16 cellular contexts compared by ENCODE assay signal in the genomic region with DNA sequence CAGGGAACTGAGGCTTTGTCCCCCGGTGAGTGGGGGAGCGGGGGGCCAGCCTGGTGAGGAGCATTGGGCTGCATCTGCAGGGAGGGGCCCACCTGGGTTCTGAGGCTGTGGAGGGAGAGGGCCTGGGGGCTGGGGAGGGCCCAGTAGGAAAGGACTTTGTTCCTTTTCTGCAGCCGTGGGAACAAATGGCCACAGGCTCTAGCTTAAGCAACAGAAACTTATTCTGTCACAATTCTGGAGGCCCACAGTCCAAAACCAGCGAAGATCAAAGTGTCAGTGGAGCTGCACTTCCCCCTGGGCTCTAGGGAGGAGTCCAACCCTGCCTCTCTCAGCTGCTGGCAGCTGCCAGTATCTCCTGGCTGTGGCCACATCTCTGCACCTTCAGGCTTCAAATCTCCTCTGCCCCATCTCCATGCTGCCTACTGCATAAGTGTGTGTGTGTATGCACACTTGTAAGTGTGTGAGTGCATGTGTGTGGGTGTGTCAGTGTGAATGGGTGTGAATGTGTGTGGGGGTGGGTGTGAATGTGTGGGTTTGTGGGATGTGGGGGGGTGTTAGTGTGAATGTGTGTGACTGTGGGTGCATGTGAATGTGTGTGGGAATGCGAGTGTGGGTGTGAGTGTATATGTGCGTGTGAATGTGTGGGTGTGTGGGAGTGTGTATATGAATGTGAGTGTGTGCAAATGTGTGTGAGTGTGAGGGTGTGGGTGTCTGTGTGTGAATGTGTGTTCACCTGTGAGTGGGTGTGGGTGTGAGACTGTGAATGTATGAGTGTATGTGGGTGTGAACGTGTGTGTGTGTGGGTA.
DNase-seq lines count a peak whose midpoint lies in the region; ATAC-seq and TF ChIP-seq lines count a peak whose summit lies in the region.
"Had no signal": no experiment of that assay in that cellular context is flagged by ENCODE, and none has a peak within 500 bp of the region (broad histone marks: within the 10 kb centered on the region; RNA-seq: fewer than 3 reads in every experiment).

No MANE protein-coding gene starts in this region.

- H3K4me1 ChIP-seq in heart left ventricle (peaks cover 0 to 21% (median 0%) of the 10 kb centered on the region in 12 donors), right atrium auricular region (no peaks in the 10 kb centered on the region), left lung (peaks cover 0 to 36% of the 10 kb centered on the region in 2 donors)
- H3K4me1 ChIP-seq: SJCRH30 had no signal

- no peak overlapping the region for H3K27ac ChIP-seq in heart left ventricle
- no peak overlapping the region for H3K27ac ChIP-seq in right atrium auricular region
- H3K27ac ChIP-seq in left lung = peak overlapping the region in 1 of 2 donors; percentile 67
- H3K27ac ChIP-seq in substantia nigra (ENCODE audit: low read depth, low read length, poor library complexity, severe bottlenecking) = no peak overlapping the region
- H3K27ac ChIP-seq: C4-2B, cardiac muscle cell, esophagus squamous epithelium, SJCRH30 had no signal

- peak in 3 of 4 donors; percentile 25 to 49 (median 39) for ATAC-seq in heart left ventricle
- ATAC-seq in left lung = peak; percentile 71
- ATAC-seq in HG02678 (IDR thresholded peaks at IDR 0.05; ENCODE audit: unreplicated experiment) = no peak
- no peak for ATAC-seq in SK-N-SH treated with all-trans-retinoic acid at 6 μM for 48 hours

- DNase-seq in heart left ventricle (peak in 1 of 5 donors; percentile 57), right atrium auricular region (ENCODE audit: low spot score) (no peak), SKM-1 treated with dmso at 0.1 percent for 144 hours (lab: John Stamatoyannopoulos, UW; ENCODE audit: unreplicated experiment) (peak; percentile 99), left lung (peak in 1 of 2 donors; percentile 62), substantia nigra (lab: John Stamatoyannopoulos, UW) (no peak), NCI-H2081 treated with DMSO at 0.1 percent for 48 hours (lab: John Stamatoyannopoulos, UW) (no peak)
- DNase-seq: activated CD4-positive, alpha-beta T cell treated with anti-CD3 and anti-CD28 coated beads for 1 hour; DMS153; esophagus squamous epithelium; NCI-H2029 treated with DMSO at 0.1 percent for 48 hours; NCI-H510A; SJCRH30 had no signal

- no peaks in the 10 kb centered on the region for H3K36me3 ChIP-seq in heart left ventricle
- H3K36me3 ChIP-seq in right atrium auricular region = no peaks in the 10 kb centered on the region
- no peaks in the 10 kb centered on the region for H3K36me3 ChIP-seq in left lung
- H3K36me3 ChIP-seq: cardiac muscle cell, esophagus squamous epithelium, SJCRH30 had no signal

- H3K27me3 ChIP-seq in heart left ventricle (peaks cover 0 to 18% (median 0%) of the 10 kb centered on the region in 9 donors), right atrium auricular region (no peaks in the 10 kb centered on the region), left lung (peaks cover 0 to 8% of the 10 kb centered on the region in 2 donors)
- H3K27me3 ChIP-seq: cardiac muscle cell, SJCRH30 had no signal

- WGBS in heart left ventricle, 4 donors = 84 to 89% (median 86%) methylated on average over 7 of the region's 7 CpGs

- peaks cover 0 to 4% (median 0%) of the 10 kb centered on the region in 12 donors for H3K9me3 ChIP-seq in heart left ventricle
- H3K9me3 ChIP-seq in right atrium auricular region = peaks cover 0 to 1% of the 10 kb centered on the region in 2 donors
- peaks cover 0 to under 1% of the 10 kb centered on the region in 2 donors for H3K9me3 ChIP-seq in left lung
- H3K9me3 ChIP-seq: SJCRH30 had no signal

- intact Hi-C loops in heart left ventricle (cut with DNase I) = no loop called here
- intact Hi-C loops in left lung (cut with DNase I) = no loop called here

- no peak for TF ChIP-seq CTCF in heart left ventricle (IDR thresholded peaks at IDR 0.05)
- TF ChIP-seq CTCF in right atrium auricular region (IDR thresholded peaks at IDR 0.05) = no peak
- no peak for TF ChIP-seq CTCF in left lung (IDR thresholded peaks at IDR 0.05)

- H3K4me3 ChIP-seq in heart left ventricle (no peak overlapping the region), right atrium auricular region (no peak overlapping the region), left lung (no peak overlapping the region)
- H3K4me3 ChIP-seq: cardiac muscle cell, esophagus squamous epithelium, SJCRH30 had no signal

- TF ChIP-seq POLR2A in heart left ventricle (IDR thresholded peaks at IDR 0.05) = no peak

TF ChIP-seq in SK-N-SH treated with all-trans-retinoic acid at 6 μM for 48 hours, 23 proteins besides CTCF, POLR2A, EP300 and RAD21 (continues in another document):
- no peak for TF ChIP-seq TOX (CRISPR knock-in tag; IDR thresholded peaks at IDR 0.05; ENCODE audit: borderline replicate concordance)
- TF ChIP-seq, protein P1, sequence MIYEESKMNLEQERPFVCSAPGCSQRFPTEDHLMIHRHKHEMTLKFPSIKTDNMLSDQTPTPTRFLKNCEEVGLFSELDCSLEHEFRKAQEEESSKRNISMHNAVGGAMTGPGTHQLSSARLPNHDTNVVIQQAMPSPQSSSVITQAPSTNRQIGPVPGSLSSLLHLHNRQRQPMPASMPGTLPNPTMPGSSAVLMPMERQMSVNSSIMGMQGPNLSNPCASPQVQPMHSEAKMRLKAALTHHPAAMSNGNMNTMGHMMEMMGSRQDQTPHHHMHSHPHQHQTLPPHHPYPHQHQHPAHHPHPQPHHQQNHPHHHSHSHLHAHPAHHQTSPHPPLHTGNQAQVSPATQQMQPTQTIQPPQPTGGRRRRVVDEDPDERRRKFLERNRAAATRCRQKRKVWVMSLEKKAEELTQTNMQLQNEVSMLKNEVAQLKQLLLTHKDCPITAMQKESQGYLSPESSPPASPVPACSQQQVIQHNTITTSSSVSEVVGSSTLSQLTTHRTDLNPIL (CRISPR knock-in tag; IDR thresholded peaks at IDR 0.05; ENCODE audit: low read depth) = no peak
- TF ChIP-seq, protein P2, sequence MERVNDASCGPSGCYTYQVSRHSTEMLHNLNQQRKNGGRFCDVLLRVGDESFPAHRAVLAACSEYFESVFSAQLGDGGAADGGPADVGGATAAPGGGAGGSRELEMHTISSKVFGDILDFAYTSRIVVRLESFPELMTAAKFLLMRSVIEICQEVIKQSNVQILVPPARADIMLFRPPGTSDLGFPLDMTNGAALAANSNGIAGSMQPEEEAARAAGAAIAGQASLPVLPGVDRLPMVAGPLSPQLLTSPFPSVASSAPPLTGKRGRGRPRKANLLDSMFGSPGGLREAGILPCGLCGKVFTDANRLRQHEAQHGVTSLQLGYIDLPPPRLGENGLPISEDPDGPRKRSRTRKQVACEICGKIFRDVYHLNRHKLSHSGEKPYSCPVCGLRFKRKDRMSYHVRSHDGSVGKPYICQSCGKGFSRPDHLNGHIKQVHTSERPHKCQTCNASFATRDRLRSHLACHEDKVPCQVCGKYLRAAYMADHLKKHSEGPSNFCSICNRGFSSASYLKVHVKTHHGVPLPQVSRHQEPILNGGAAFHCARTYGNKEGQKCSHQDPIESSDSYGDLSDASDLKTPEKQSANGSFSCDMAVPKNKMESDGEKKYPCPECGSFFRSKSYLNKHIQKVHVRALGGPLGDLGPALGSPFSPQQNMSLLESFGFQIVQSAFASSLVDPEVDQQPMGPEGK (CRISPR knock-in tag; IDR thresholded peaks at IDR 0.05; ENCODE audit: borderline replicate concordance) = no peak
- TF ChIP-seq ZFP30 (CRISPR knock-in tag; IDR thresholded peaks at IDR 0.05) = no peak
- no peak for TF ChIP-seq TCF4 (CRISPR knock-in tag; IDR thresholded peaks at IDR 0.05; ENCODE audit: borderline replicate concordance)
- no peak for TF ChIP-seq ZFP3 (CRISPR knock-in tag; IDR thresholded peaks at IDR 0.05)
- no peak for TF ChIP-seq ESRRG (CRISPR knock-in tag; IDR thresholded peaks at IDR 0.05)
- TF ChIP-seq, protein P3, sequence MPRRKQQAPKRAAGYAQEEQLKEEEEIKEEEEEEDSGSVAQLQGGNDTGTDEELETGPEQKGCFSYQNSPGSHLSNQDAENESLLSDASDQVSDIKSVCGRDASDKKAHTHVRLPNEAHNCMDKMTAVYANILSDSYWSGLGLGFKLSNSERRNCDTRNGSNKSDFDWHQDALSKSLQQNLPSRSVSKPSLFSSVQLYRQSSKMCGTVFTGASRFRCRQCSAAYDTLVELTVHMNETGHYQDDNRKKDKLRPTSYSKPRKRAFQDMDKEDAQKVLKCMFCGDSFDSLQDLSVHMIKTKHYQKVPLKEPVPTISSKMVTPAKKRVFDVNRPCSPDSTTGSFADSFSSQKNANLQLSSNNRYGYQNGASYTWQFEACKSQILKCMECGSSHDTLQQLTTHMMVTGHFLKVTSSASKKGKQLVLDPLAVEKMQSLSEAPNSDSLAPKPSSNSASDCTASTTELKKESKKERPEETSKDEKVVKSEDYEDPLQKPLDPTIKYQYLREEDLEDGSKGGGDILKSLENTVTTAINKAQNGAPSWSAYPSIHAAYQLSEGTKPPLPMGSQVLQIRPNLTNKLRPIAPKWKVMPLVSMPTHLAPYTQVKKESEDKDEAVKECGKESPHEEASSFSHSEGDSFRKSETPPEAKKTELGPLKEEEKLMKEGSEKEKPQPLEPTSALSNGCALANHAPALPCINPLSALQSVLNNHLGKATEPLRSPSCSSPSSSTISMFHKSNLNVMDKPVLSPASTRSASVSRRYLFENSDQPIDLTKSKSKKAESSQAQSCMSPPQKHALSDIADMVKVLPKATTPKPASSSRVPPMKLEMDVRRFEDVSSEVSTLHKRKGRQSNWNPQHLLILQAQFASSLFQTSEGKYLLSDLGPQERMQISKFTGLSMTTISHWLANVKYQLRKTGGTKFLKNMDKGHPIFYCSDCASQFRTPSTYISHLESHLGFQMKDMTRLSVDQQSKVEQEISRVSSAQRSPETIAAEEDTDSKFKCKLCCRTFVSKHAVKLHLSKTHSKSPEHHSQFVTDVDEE (CRISPR knock-in tag; IDR thresholded peaks at IDR 0.05) = no peak
- TF ChIP-seq, protein P4, sequence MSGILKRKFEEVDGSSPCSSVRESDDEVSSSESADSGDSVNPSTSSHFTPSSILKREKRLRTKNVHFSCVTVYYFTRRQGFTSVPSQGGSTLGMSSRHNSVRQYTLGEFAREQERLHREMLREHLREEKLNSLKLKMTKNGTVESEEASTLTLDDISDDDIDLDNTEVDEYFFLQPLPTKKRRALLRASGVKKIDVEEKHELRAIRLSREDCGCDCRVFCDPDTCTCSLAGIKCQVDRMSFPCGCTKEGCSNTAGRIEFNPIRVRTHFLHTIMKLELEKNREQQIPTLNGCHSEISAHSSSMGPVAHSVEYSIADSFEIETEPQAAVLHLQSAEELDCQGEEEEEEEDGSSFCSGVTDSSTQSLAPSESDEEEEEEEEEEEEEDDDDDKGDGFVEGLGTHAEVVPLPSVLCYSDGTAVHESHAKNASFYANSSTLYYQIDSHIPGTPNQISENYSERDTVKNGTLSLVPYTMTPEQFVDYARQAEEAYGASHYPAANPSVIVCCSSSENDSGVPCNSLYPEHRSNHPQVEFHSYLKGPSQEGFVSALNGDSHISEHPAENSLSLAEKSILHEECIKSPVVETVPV (CRISPR knock-in tag; IDR thresholded peaks at IDR 0.05) = no peak
- no peak for TF ChIP-seq CSDC2 (CRISPR knock-in tag; IDR thresholded peaks at IDR 0.05)
- no peak for TF ChIP-seq ARNTL (CRISPR knock-in tag; IDR thresholded peaks at IDR 0.05; ENCODE audit: borderline replicate concordance, low read depth)
- TF ChIP-seq ZNF565 (CRISPR knock-in tag; conservative IDR thresholded peaks at IDR 0.05; ENCODE audit: low read depth) = no peak
- TF ChIP-seq RARB (CRISPR knock-in tag; IDR thresholded peaks at IDR 0.05) = no peak

Comparison
In these comparisons a context has a peak if more than half of its experiments do, and no peak if none do; other contexts are left out.
1. ATAC-seq: peak in heart left ventricle (3 of 4) and left lung (single experiment); none in HG02678 (single experiment) and SK-N-SH treated with all-trans-retinoic acid at 6 μM for 48 hours (single experiment).